In genomic region chr10:97456034-97456685, GRCh38 we compare ENCODE assay signal across 1 cellular context.
TF ChIP-seq lines count a peak whose summit lies in the region.

No MANE protein-coding gene starts in this region.

TF ChIP-seq in HepG2, 621 proteins besides CTCF, POLR2A, EP300 and RAD21:
- peak; percentile 51 for TF ChIP-seq POLR2G (IDR thresholded peaks at IDR 0.05; ENCODE audit: low read depth, low read length)
- TF ChIP-seq ATAD3A (CRISPR knock-in tag; IDR thresholded peaks at IDR 0.05): no peak
